Comparison of ENCODE assay signal across 11 cellular contexts in the genomic region with DNA sequence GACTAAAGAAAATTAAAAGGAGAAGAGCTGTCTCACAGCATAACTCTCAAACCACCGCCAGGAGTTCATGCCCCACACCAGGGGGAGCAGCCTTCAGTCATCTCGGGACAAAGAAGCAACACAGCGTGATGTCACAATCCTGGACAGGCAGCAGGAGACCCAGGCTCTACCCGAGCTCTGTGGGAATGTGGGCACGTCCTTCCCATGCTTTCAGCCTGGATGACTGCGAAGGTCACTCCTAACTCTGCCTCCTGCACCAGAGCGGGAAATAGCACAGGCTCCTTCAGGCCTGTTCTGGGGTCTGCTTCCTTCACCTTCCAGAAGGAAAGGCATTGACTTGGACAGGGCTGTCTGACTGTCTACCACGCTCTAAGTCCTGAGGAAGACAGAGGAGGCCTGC. TPM values are rescaled to one million over a fixed set of nuclear protein-coding genes. Genes with fewer than 3 reads are reported as not detected.
DNase-seq lines count a peak whose midpoint lies in the region; ATAC-seq and TF ChIP-seq lines count a peak whose summit lies in the region.
"Had no signal": no experiment of that assay in that cellular context is flagged by ENCODE, and none has a peak within 500 bp of the region (broad histone marks: within the 10 kb centered on the region; RNA-seq: fewer than 3 reads in every experiment).

No MANE protein-coding gene starts in this region.

- H3K36me3 Mint-ChIP-seq in natural killer cell, result no peaks in the 10 kb centered on the region
- H3K36me3 Mint-ChIP-seq: activated naive CD4-positive, alpha-beta T cell treated with anti-CD3 and anti-CD28 coated beads, Interleukin-2, amount 10 ng/mL, durations not matched to agents 7 days and 5 days had no signal

- H2AFZ ChIP-seq in fibroblast of lung (ENCODE audit: low read length), result no peak overlapping the region

- H3K4me1 ChIP-seq in HEK293 (ENCODE audit: control insufficient read depth, insufficient read depth, low read length) (peaks cover 3% of the 10 kb centered on the region; the same call in 1 of the 2 replicates), RWPE2 (ENCODE audit: insufficient read depth, poor library complexity, severe bottlenecking) (peaks cover 40% of the 10 kb centered on the region), fibroblast of lung (ENCODE audit: control insufficient read depth, extremely low read depth, insufficient read depth, low read length) (no peaks in the 10 kb centered on the region)

- POLR2A ChIA-PET in HEK293 (lab: Yijun Ruan, JAX), result no interaction called here

- H3K4me1 Mint-ChIP-seq in natural killer cell, result no peaks in the 10 kb centered on the region
- H3K4me1 Mint-ChIP-seq: activated naive CD4-positive, alpha-beta T cell treated with anti-CD3 and anti-CD28 coated beads, Interleukin-2, amount 10 ng/mL, durations not matched to agents 7 days and 5 days had no signal

- intact Hi-C loops in natural killer cell (cut with micrococcal nuclease), result no loop called here

- H3K4me3 Mint-ChIP-seq in natural killer cell, result no peak overlapping the region
- H3K4me3 Mint-ChIP-seq: activated naive CD4-positive, alpha-beta T cell treated with anti-CD3 and anti-CD28 coated beads, Interleukin-2, amount 10 ng/mL, durations not matched to agents 7 days and 5 days had no signal

- H3K9me3 Mint-ChIP-seq in natural killer cell, result no peaks in the 10 kb centered on the region
- H3K9me3 Mint-ChIP-seq: activated naive CD4-positive, alpha-beta T cell treated with anti-CD3 and anti-CD28 coated beads, Interleukin-2, amount 10 ng/mL, durations not matched to agents 7 days and 5 days had no signal

- H3K27me3 ChIP-seq in RWPE2 (ENCODE audit: insufficient read depth, poor library complexity, severe bottlenecking) (no peaks in the 10 kb centered on the region), fibroblast of lung (ENCODE audit: control insufficient read depth, insufficient read depth, low read length) (no peaks in the 10 kb centered on the region)

- H3K9me3 ChIP-seq in HEK293 (ENCODE audit: control insufficient read depth, insufficient read depth, low read depth, low read length) (no peaks in the 10 kb centered on the region), RWPE2 (ENCODE audit: severe bottlenecking) (no peaks in the 10 kb centered on the region), fibroblast of lung (ENCODE audit: control insufficient read depth, insufficient read depth, low read depth, low read length) (no peaks in the 10 kb centered on the region)

- no peaks in the 10 kb centered on the region for H3K79me2 ChIP-seq in fibroblast of lung (ENCODE audit: control insufficient read depth, insufficient read depth, low read length)

- TF ChIP-seq CTCF in HEK293 (tag by site-specific recombination; IDR thresholded peaks at IDR 0.05), result no peak
- no peak for TF ChIP-seq CTCF in RWPE2 (IDR thresholded peaks at IDR 0.05; ENCODE audit: poor library complexity, severe bottlenecking)
- peak; percentile 17 to 33 for TF ChIP-seq CTCF in fibroblast of lung (conservative IDR thresholded peaks at IDR 0.05 in 1 of 2, IDR thresholded peaks at IDR 0.05 in 1 of 2; ENCODE audit: low read depth in 1 of 2, low read length in 2 of 2)
- no peak for TF ChIP-seq CTCF in natural killer cell (IDR thresholded peaks at IDR 0.05)

- no peak overlapping the region for H3K4me2 ChIP-seq in fibroblast of lung (ENCODE audit: extremely low read depth, insufficient read depth, low read length)

- H3K9ac ChIP-seq in fibroblast of lung (ENCODE audit: insufficient read depth, low read length), result no peak overlapping the region

- no peak overlapping the region for H3K27ac Mint-ChIP-seq in natural killer cell
- H3K27ac Mint-ChIP-seq: activated naive CD4-positive, alpha-beta T cell treated with anti-CD3 and anti-CD28 coated beads, Interleukin-2, amount 10 ng/mL, durations not matched to agents 7 days and 5 days had no signal

- no peaks in the 10 kb centered on the region for H4K20me1 ChIP-seq in fibroblast of lung (ENCODE audit: control insufficient read depth, extremely low read depth, insufficient read depth, low read length)

- no peak overlapping the region for H3K4me3 ChIP-seq in HEK293 (ENCODE audit: low read depth, low read length)
- no peak overlapping the region for H3K4me3 ChIP-seq in RWPE2 (ENCODE audit: severe bottlenecking)
- no peak overlapping the region for H3K4me3 ChIP-seq in fibroblast of lung (replicated peaks in 1 of 4; ENCODE audit: control extremely low read depth in 1 of 4, insufficient read depth in 1 of 4, low read depth in 3 of 4, low read length in 4 of 4)

- no peaks in the 10 kb centered on the region for H3K36me3 ChIP-seq in HEK293 (ENCODE audit: control insufficient read depth in 2 of 2, insufficient read depth in 1 of 2, low read length in 2 of 2)
- no peaks in the 10 kb centered on the region for H3K36me3 ChIP-seq in RWPE2 (ENCODE audit: low read depth)
- H3K36me3 ChIP-seq in fibroblast of lung (ENCODE audit: control insufficient read depth, insufficient read depth, low read length), result no peaks in the 10 kb centered on the region

- CTCF ChIA-PET in HEK293 (lab: Yijun Ruan, JAX), result interaction anchor here (0.6 to 4.9 kb wide), 4 partner anchors 11 to 506 kb away, joined by 3 to 32 read pairs (median 4); no protein-coding TSS in a partner anchor

- H3K27me3 Mint-ChIP-seq in natural killer cell (ENCODE audit: low read depth in 2 of 2), result no peaks in the 10 kb centered on the region

- ATAC-seq in RWPE2 (ENCODE audit: low read depth) (no peak), natural killer cell (no peak)

- H3K27ac ChIP-seq in HEK293 (ENCODE audit: extremely low read depth, low read depth, low read length) (no peak overlapping the region), RWPE2 (ENCODE audit: poor library complexity, severe bottlenecking) (peak overlapping the region; percentile 89), fibroblast of lung (ENCODE audit: insufficient read depth, low read length) (no peak overlapping the region)

- DNase-seq in RWPE2 (ENCODE audit: low spot score) (no peak), fibroblast of lung (ENCODE audit: low read depth in 2 of 2) (peak; percentile 30 to 57), retina (peak; percentile 73), glomerular visceral epithelial cell (ENCODE audit: extremely low spot score) (no peak), NCI-H2029 treated with DMSO at 0.1 percent for 48 hours (lab: John Stamatoyannopoulos, UW) (no peak), natural killer cell (no peak)
- DNase-seq: activated CD4-positive, alpha-beta T cell treated with anti-CD3 and anti-CD28 coated beads for 4 hours; activated naive CD4-positive, alpha-beta T cell treated with anti-CD3 and anti-CD28 coated beads, Interleukin-2, amount 10 ng/mL, durations not matched to agents 7 days and 5 days; NCI-H2029; posterior cingulate gyrus had no signal

TF ChIP-seq in HEK293, 187 proteins besides CTCF, POLR2A, EP300 and RAD21:
- peak; percentile 42; the same call in 1 of the 2 replicates for TF ChIP-seq ZIC2 (tag by site-specific recombination; IDR thresholded peaks at IDR 0.05)
- no peak for TF ChIP-seq ZBTB20 (tag by site-specific recombination; IDR thresholded peaks at IDR 0.05)
TF ChIP-seq in HEK293: peak in this region for 1.

RNA-seq across cellular contexts. Expression of gene NOX5, which starts 31.3 kb away (rescaled TPM):
- total RNA-seq in fibroblast of lung (under 0.01 and 0.33 TPM in 2 replicates), natural killer cell (under 1 TPM in 1 of 3 donors, not detected in 2; 0.20 TPM)
- 0.17 and 0.25 TPM in 2 replicates for polyA plus RNA-seq in fibroblast of lung
- 0.17 and 0.21 TPM in 2 replicates for polyA plus RNA-seq in fibroblast of lung (2012)
- 1.2 and 1.3 TPM in 2 replicates for polyA minus RNA-seq in fibroblast of lung (ENCODE audit: low replicate concordance)

Comparison
In these comparisons a context has a peak if more than half of its experiments do, and no peak if none do; other contexts are left out.
1. CTCF ChIP-seq: peak in fibroblast of lung (2 of 2); none in HEK293 (single experiment), RWPE2 (single experiment) and natural killer cell (single experiment).
2. DNase-seq: peak in fibroblast of lung (2 of 2) and retina (single experiment); none in RWPE2 (single experiment), glomerular visceral epithelial cell (single experiment), NCI-H2029 treated with DMSO at 0.1 percent for 48 hours (single experiment) and natural killer cell (single experiment).